Comparison of ENCODE assay signal across 8 cellular contexts in the genomic region with DNA sequence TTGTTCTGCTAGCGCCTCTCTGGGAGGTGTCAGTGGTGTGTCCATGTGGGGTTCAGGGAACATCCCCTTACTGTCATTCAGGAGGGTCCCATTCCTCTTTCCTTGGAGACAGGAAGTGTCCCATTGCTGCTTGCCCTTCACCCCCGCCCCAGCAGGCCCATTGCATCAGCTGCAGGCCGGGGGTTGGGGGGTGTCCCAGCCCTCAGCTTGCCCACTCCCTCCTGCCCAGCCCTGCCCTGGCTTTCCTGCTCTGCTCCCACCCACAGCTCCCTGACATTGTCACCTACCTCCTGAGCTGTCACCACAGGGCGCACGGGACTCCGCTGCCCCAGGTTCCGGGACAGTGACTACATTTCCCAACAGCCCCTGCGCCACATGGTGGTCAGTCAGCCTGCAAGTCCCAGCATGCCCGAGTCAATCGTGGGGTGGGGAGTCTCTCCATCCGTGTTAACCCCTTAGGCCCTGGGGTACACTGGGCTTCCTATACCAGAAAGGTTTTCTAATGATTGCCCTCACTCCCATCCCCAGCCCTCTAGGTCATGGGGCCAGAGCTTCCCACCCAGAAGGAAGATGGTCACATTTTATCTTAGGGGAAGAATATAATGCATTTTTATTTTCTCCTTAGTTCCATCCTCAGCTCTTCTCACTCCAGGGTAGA. TPM values are rescaled to one million over a fixed set of nuclear protein-coding genes. Genes with fewer than 3 reads are reported as not detected.
DNase-seq lines count a peak whose midpoint lies in the region; ATAC-seq and TF ChIP-seq lines count a peak whose summit lies in the region.

A gene (minus strand): TSS at position 351 of the 658 bp plus-strand sequence. CDS start 745 bp downstream, outside the sequence.

- H3K27ac ChIP-seq in SJSA1 (peak within 1 kb of the TSS; percentile 65), substantia nigra (ENCODE audit: low read depth, low read length, poor library complexity, severe bottlenecking) (peak within 1 kb of the TSS; percentile 80)

- peak within 1 kb of the TSS; percentile 56 for H3K4me3 ChIP-seq in SJSA1

- peak; percentile 82 for ATAC-seq in HG03139 (IDR thresholded peaks at IDR 0.05; ENCODE audit: unreplicated experiment)

- H3K36me3 Mint-ChIP-seq in activated naive CD4-positive, alpha-beta T cell treated with anti-CD3 and anti-CD28 coated beads, Interleukin-2, amount 10 ng/mL, durations not matched to agents 7 days and 5 days: no peaks in the 10 kb centered on the region

- H3K4me3 Mint-ChIP-seq in activated naive CD4-positive, alpha-beta T cell treated with anti-CD3 and anti-CD28 coated beads, Interleukin-2, amount 10 ng/mL, durations not matched to agents 7 days and 5 days: peak within 1 kb of the TSS; percentile 85

- no peaks in the 10 kb centered on the region for H3K27me3 ChIP-seq in SJSA1 (replicated peaks)

- DNase-seq in A172 (ENCODE audit: low spot score) (peak; percentile 66), SJSA1 (ENCODE audit: low read depth in 1 of 2, low spot score in 2 of 2) (peak; percentile 73 to 87), glomerular visceral epithelial cell (ENCODE audit: extremely low spot score) (peak; percentile 74), nucleus accumbens (lab: John Stamatoyannopoulos, UW) (peak; percentile 53 to 92 (median 82)), substantia nigra (lab: John Stamatoyannopoulos, UW) (peak; percentile 57 to 96 (median 88))
- DNase-seq in activated naive CD4-positive, alpha-beta T cell treated with anti-CD3 and anti-CD28 coated beads, Interleukin-2, amount 10 ng/mL, durations not matched to agents 7 days and 5 days: peak; percentile 88

- H3K27ac Mint-ChIP-seq in activated naive CD4-positive, alpha-beta T cell treated with anti-CD3 and anti-CD28 coated beads, Interleukin-2, amount 10 ng/mL, durations not matched to agents 7 days and 5 days: peak within 1 kb of the TSS; percentile 82

- peaks cover 24% of the 10 kb centered on the region for H3K4me1 Mint-ChIP-seq in activated naive CD4-positive, alpha-beta T cell treated with anti-CD3 and anti-CD28 coated beads, Interleukin-2, amount 10 ng/mL, durations not matched to agents 7 days and 5 days

- H3K36me3 ChIP-seq in SJSA1: peaks cover 14% of the 10 kb centered on the region; the same call in 1 of the 2 replicates

- peak; percentile 53 for TF ChIP-seq POLR2A in GM18526 (IDR thresholded peaks at IDR 0.05; ENCODE audit: extremely low read depth, insufficient read length)

- CTCF ChIA-PET in activated naive CD4-positive, alpha-beta T cell treated with anti-CD3 and anti-CD28 coated beads, Interleukin-2, amount 10 ng/mL, durations not matched to agents 7 days and 5 days (lab: Charles Lee): interaction anchor here (0.7 to 1.2 kb wide), 2 partner anchors 29 to 33 kb away, joined by 3 read pairs; no protein-coding TSS in a partner anchor

- H3K9me3 ChIP-seq in SJSA1 (replicated peaks): no peaks in the 10 kb centered on the region

- H3K27me3 Mint-ChIP-seq in activated naive CD4-positive, alpha-beta T cell treated with anti-CD3 and anti-CD28 coated beads, Interleukin-2, amount 10 ng/mL, durations not matched to agents 7 days and 5 days: no peaks in the 10 kb centered on the region

- peaks cover 20% of the 10 kb centered on the region for H3K4me1 ChIP-seq in SJSA1 (replicated peaks)

- H3K9me3 Mint-ChIP-seq in activated naive CD4-positive, alpha-beta T cell treated with anti-CD3 and anti-CD28 coated beads, Interleukin-2, amount 10 ng/mL, durations not matched to agents 7 days and 5 days: no peaks in the 10 kb centered on the region

RNA-seq across cellular contexts. Expression of the gene that starts here (rescaled TPM):
- 7.5 and 9.1 TPM in 2 replicates for total RNA-seq in A172 (2014; rRNA removed; shearing (Covaris generic))
- 10.9 and 18.7 TPM in 2 replicates for total RNA-seq in SJSA1 (2014; rRNA removed; shearing (Covaris generic))

Comparison
In these comparisons a context has a peak if more than half of its experiments do, and no peak if none do; other contexts are left out.
1. Peak in every context shown above with its lines: DNase-seq, ATAC-seq, H3K4me3 ChIP-seq and H3K27ac ChIP-seq.